ENCODE assay signal across 8 cellular contexts in the genomic region with DNA sequence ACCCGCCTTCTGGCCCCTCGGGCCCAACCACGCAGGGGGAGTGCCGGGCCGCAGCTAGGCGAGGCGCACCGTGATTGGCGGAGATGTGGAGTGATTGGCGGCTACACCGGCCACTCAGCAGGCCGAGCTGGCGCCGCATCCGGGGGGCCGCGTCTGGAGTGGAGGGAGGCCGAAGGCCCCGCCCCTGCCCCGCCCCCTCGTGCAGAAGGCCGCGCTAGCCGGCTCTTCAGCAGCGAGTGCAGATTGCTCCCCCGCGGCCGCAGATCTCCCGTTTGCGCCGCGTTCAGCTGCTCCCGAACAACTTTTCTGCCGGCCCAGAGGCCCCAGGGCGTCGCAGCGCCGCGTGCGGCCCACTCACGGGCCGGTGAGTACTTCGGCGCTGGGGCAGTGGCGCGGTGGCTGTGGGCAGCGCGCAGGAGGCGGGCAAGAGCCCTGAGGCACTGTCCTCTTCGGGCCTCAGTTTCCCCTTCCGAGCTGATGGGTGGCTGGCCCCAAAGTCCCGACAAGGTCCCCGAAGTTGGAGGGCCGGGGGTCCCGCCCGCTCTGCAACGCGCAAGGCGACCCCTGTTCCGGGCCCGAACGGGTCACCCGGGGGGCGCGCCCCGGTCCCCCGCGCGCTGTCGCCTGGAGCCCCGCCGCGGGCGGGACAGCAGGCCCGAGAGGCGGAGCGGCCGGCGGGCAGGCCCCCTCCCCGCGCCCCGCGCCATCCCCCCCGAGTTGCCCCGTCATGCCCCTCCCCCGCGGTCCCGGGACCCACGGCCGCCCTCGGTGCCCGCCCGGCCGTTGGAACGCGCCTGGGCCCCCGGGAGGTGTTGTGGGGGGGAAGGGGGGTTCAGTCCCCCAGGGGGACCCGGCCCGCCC. TPM values are rescaled to one million over a fixed set of nuclear protein-coding genes. Genes with fewer than 3 reads are reported as not detected.
DNase-seq lines count a peak whose midpoint lies in the region; ATAC-seq and TF ChIP-seq lines count a peak whose summit lies in the region.

A gene with protein sequence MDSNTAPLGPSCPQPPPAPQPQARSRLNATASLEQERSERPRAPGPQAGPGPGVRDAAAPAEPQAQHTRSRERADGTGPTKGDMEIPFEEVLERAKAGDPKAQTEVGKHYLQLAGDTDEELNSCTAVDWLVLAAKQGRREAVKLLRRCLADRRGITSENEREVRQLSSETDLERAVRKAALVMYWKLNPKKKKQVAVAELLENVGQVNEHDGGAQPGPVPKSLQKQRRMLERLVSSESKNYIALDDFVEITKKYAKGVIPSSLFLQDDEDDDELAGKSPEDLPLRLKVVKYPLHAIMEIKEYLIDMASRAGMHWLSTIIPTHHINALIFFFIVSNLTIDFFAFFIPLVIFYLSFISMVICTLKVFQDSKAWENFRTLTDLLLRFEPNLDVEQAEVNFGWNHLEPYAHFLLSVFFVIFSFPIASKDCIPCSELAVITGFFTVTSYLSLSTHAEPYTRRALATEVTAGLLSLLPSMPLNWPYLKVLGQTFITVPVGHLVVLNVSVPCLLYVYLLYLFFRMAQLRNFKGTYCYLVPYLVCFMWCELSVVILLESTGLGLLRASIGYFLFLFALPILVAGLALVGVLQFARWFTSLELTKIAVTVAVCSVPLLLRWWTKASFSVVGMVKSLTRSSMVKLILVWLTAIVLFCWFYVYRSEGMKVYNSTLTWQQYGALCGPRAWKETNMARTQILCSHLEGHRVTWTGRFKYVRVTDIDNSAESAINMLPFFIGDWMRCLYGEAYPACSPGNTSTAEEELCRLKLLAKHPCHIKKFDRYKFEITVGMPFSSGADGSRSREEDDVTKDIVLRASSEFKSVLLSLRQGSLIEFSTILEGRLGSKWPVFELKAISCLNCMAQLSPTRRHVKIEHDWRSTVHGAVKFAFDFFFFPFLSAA (plus strand): TSS at position 200 of the 861 bp plus-strand sequence. CDS start 7,606 bp downstream, outside the sequence.

- ATAC-seq in GM21786 (IDR thresholded peaks at IDR 0.05; ENCODE audit: unreplicated experiment) (peak; percentile 100), RWPE2 (ENCODE audit: low read depth) (peak; percentile 99)
- peak; percentile 99 to 100 for ATAC-seq in naive thymus-derived CD8-positive, alpha-beta T cell
- ATAC-seq in stimulated activated naive B cell treated with anti-CD40 and anti-IgM and Interleukin-4, amounts not matched to agents 10 μg/mL and 1 μg/mL and 100 μg/mL, for 72 hours (replicated peaks) = peak; percentile 100

- H3K27me3 Mint-ChIP-seq in naive thymus-derived CD8-positive, alpha-beta T cell = peaks cover 0 to 6% (median 2%) of the 10 kb centered on the region in 5 donors
- H3K27me3 Mint-ChIP-seq in stimulated activated naive B cell treated with anti-CD40 and anti-IgM and Interleukin-4, amounts not matched to agents 10 μg/mL and 1 μg/mL and 100 μg/mL, for 72 hours = peaks cover 0 to 2% of the 10 kb centered on the region in 2 donors

- H3K36me3 Mint-ChIP-seq in naive thymus-derived CD8-positive, alpha-beta T cell = no peaks in the 10 kb centered on the region
- no peaks in the 10 kb centered on the region for H3K36me3 Mint-ChIP-seq in stimulated activated naive B cell treated with anti-CD40 and anti-IgM and Interleukin-4, amounts not matched to agents 10 μg/mL and 1 μg/mL and 100 μg/mL, for 72 hours

- no peaks in the 10 kb centered on the region for H3K27me3 ChIP-seq in KMS-11 (ENCODE audit: insufficient read depth, low read depth)
- no peaks in the 10 kb centered on the region for H3K27me3 ChIP-seq in RWPE2 (ENCODE audit: insufficient read depth, poor library complexity, severe bottlenecking)

- no peak within 1 kb of the TSS for H3K27ac ChIP-seq in KMS-11
- H3K27ac ChIP-seq in RWPE2 (ENCODE audit: poor library complexity, severe bottlenecking) = no peak within 1 kb of the TSS

- H4K20me1 ChIP-seq in KMS-11 (ENCODE audit: insufficient read depth) = no peaks in the 10 kb centered on the region

- peak within 1 kb of the TSS; percentile 44; the same call in 1 of the 2 replicates for H3K9ac ChIP-seq in KMS-11

- no peaks in the 10 kb centered on the region for H3K9me3 ChIP-seq in RWPE2 (ENCODE audit: severe bottlenecking)

- POLR2A ChIA-PET in naive thymus-derived CD8-positive, alpha-beta T cell (lab: Charles Lee) = interaction anchor here (0.6 to 1.2 kb wide), 4 partner anchors 39 to 412 kb away, joined by 3 to 4 read pairs (median 3); partner anchors contain the start of gene MRFAP1

- H3K9me3 Mint-ChIP-seq in naive thymus-derived CD8-positive, alpha-beta T cell = no peaks in the 10 kb centered on the region
- no peaks in the 10 kb centered on the region for H3K9me3 Mint-ChIP-seq in stimulated activated naive B cell treated with anti-CD40 and anti-IgM and Interleukin-4, amounts not matched to agents 10 μg/mL and 1 μg/mL and 100 μg/mL, for 72 hours

- no peaks in the 10 kb centered on the region for H3K36me3 ChIP-seq in KMS-11 (ENCODE audit: insufficient read depth)
- no peaks in the 10 kb centered on the region for H3K36me3 ChIP-seq in RWPE2 (ENCODE audit: low read depth)

- peaks cover 17 to 35% (median 26%) of the 10 kb centered on the region in 4 donors for H3K4me1 Mint-ChIP-seq in naive thymus-derived CD8-positive, alpha-beta T cell
- H3K4me1 Mint-ChIP-seq in stimulated activated naive B cell treated with anti-CD40 and anti-IgM and Interleukin-4, amounts not matched to agents 10 μg/mL and 1 μg/mL and 100 μg/mL, for 72 hours = peaks cover 26 to 32% of the 10 kb centered on the region in 2 donors

- H3K79me2 ChIP-seq in KMS-11 (ENCODE audit: insufficient read depth, low read depth) = no peaks in the 10 kb centered on the region

- H2AFZ ChIP-seq in KMS-11 (ENCODE audit: low read depth) = peak within 1 kb of the TSS; percentile 95

- peak within 1 kb of the TSS; percentile 78 to 91 (median 89) for H3K4me3 Mint-ChIP-seq in naive thymus-derived CD8-positive, alpha-beta T cell
- H3K4me3 Mint-ChIP-seq in stimulated activated naive B cell treated with anti-CD40 and anti-IgM and Interleukin-4, amounts not matched to agents 10 μg/mL and 1 μg/mL and 100 μg/mL, for 72 hours = peak within 1 kb of the TSS; percentile 82 to 83

- peak within 1 kb of the TSS; percentile 66 for H3K4me2 ChIP-seq in KMS-11

- H3K4me3 ChIP-seq in KMS-11 (IDR thresholded peaks at IDR 0.05; ENCODE audit: insufficient read depth, low read depth, low read length) = no peak within 1 kb of the TSS
- peak within 1 kb of the TSS; percentile 72 for H3K4me3 ChIP-seq in RWPE2 (ENCODE audit: severe bottlenecking)
- H3K4me3 ChIP-seq in fibroblast of pulmonary artery (replicated peaks; ENCODE audit: low read depth, low read length) = peak within 1 kb of the TSS; percentile 79

- H3K4me1 ChIP-seq in KMS-11 (ENCODE audit: low read depth, poor library complexity, severe bottlenecking) (peaks cover 3% of the 10 kb centered on the region), RWPE2 (ENCODE audit: insufficient read depth, poor library complexity, severe bottlenecking) (peaks cover 11% of the 10 kb centered on the region)

- TF ChIP-seq CTCF in KMS-11 (conservative IDR thresholded peaks at IDR 0.05; ENCODE audit: low read depth, low read length) = no peak
- TF ChIP-seq CTCF in RWPE2 (IDR thresholded peaks at IDR 0.05; ENCODE audit: poor library complexity, severe bottlenecking) = no peak
- no peak for TF ChIP-seq CTCF in fibroblast of pulmonary artery (IDR thresholded peaks at IDR 0.05; ENCODE audit: low read length, missing control alignments)

- H3K27ac Mint-ChIP-seq in naive thymus-derived CD8-positive, alpha-beta T cell = peak within 1 kb of the TSS in 7 of 10 donors; percentile 40 to 86 (median 77)
- H3K27ac Mint-ChIP-seq in stimulated activated naive B cell treated with anti-CD40 and anti-IgM and Interleukin-4, amounts not matched to agents 10 μg/mL and 1 μg/mL and 100 μg/mL, for 72 hours = no peak within 1 kb of the TSS

- peak; percentile 76 for DNase-seq in DMS79 (lab: John Stamatoyannopoulos, UW)
- peak; percentile 96 for DNase-seq in RWPE2 (ENCODE audit: low spot score)
- peak; percentile 99 for DNase-seq in activated effector memory CD4-positive, alpha-beta T cell treated with anti-CD3 and anti-CD28 coated beads, Interleukin-2, amount 50 U/mL, for 16 hours
- DNase-seq in fibroblast of pulmonary artery (ENCODE audit: low read depth) = peak; percentile 98
- DNase-seq in naive thymus-derived CD8-positive, alpha-beta T cell = peak; percentile 94 to 98 (median 96)
- DNase-seq in stimulated activated naive B cell treated with anti-CD40 and anti-IgM and Interleukin-4, amounts not matched to agents 10 μg/mL and 1 μg/mL and 100 μg/mL, for 72 hours = peak; percentile 99

RNA-seq across cellular contexts. Expression of the gene that starts here (rescaled TPM):
- total RNA-seq in naive thymus-derived CD8-positive, alpha-beta T cell = 1 to 10 TPM; 4.8 to 5.9 TPM
- polyA plus RNA-seq in naive thymus-derived CD8-positive, alpha-beta T cell = 1 to 10 TPM; 2.9 to 5.4 (median 4.7) TPM
